In genomic region chr16:85140455-85141012, GRCh38 we compare ENCODE assay signal across 10 cellular contexts. TPM values are rescaled to one million over a fixed set of nuclear protein-coding genes. Genes with fewer than 3 reads are reported as not detected.
"Had no signal": no experiment of that assay in that cellular context is flagged by ENCODE, and none has a peak within 500 bp of the region (broad histone marks: within the 10 kb centered on the region; RNA-seq: fewer than 3 reads in every experiment).

No MANE protein-coding gene starts in this region.

- H3K9me3 ChIP-seq: HAP-1 had no signal

- H2AFZ ChIP-seq: GM23248 had no signal

- H3K9ac ChIP-seq: GM23248 had no signal

- ATAC-seq: HCT116 had no signal

- H3K4me3 ChIP-seq: GM23248, HAP-1 had no signal

- H3K4me1 ChIP-seq: HAP-1 had no signal

- H3K27ac ChIP-seq: GM23248 had no signal

- H3K36me3 ChIP-seq: HAP-1 had no signal

- DNase-seq: GM23248, GOT3, H7, HFFc6, KBM-7 had no signal

RNA-seq across cellular contexts. Expression of gene CIBAR2, which starts 28.3 kb away (rescaled TPM):
- total RNA-seq: GM23248, H4, H7, HFFc6, HT-29 had no signal
- polyA plus RNA-seq: GM23248, IgD-negative memory B cell had no signal
